10 cellular contexts compared by ENCODE assay signal in genomic region chr9:130912932-130913598, GRCh38. TPM values are rescaled to one million over a fixed set of nuclear protein-coding genes. Genes with fewer than 3 reads are reported as not detected.
DNase-seq lines count a peak whose midpoint lies in the region; ATAC-seq and TF ChIP-seq lines count a peak whose summit lies in the region.
"Had no signal": no experiment of that assay in that cellular context is flagged by ENCODE, and none has a peak within 500 bp of the region (broad histone marks: within the 10 kb centered on the region; RNA-seq: fewer than 3 reads in every experiment).

No MANE protein-coding gene starts in this region.

- no peak overlapping the region for H3K27ac Mint-ChIP-seq in neural crest cell (ENCODE audit: unreplicated experiment)
- H3K27ac Mint-ChIP-seq: stimulated activated naive CD8-positive, alpha-beta T cell treated with anti-CD3 and anti-CD28 coated beads, Interleukin-15, Interleukin-2, amounts not matched to agents 100 ng/mL and 50 ng/mL, for 24 hours had no signal

- H3K4me1 Mint-ChIP-seq in neural crest cell: peaks cover 13% of the 10 kb centered on the region

- H3K36me3 Mint-ChIP-seq in neural crest cell (ENCODE audit: low read depth): no peaks in the 10 kb centered on the region

- H3K27me3 Mint-ChIP-seq in neural crest cell (ENCODE audit: low read depth): peaks cover 10% of the 10 kb centered on the region
- H3K27me3 Mint-ChIP-seq: stimulated activated naive CD8-positive, alpha-beta T cell treated with anti-CD3 and anti-CD28 coated beads, Interleukin-15, Interleukin-2, amounts not matched to agents 100 ng/mL and 50 ng/mL, for 24 hours had no signal

- peaks cover 1% of the 10 kb centered on the region; the same call in 1 of the 2 replicates for H3K4me1 ChIP-seq in BE2C
- H3K4me1 ChIP-seq: pancreas had no signal

- no peaks in the 10 kb centered on the region for H3K27me3 ChIP-seq in BE2C
- H3K27me3 ChIP-seq: pancreas had no signal

- TF ChIP-seq CTCF in BE2C (IDR thresholded peaks at IDR 0.05; ENCODE audit: low read depth, low read length): no peak
- no peak for TF ChIP-seq CTCF in neural crest cell (conservative IDR thresholded peaks at IDR 0.05)

- H3K4me3 Mint-ChIP-seq in neural crest cell: no peak overlapping the region
- H3K4me3 Mint-ChIP-seq: stimulated activated naive CD8-positive, alpha-beta T cell treated with anti-CD3 and anti-CD28 coated beads, Interleukin-15, Interleukin-2, amounts not matched to agents 100 ng/mL and 50 ng/mL, for 24 hours had no signal

- no peaks in the 10 kb centered on the region for H3K9me3 ChIP-seq in BE2C
- H3K9me3 ChIP-seq: pancreas had no signal

- H3K27ac ChIP-seq in epithelial cell of prostate: peak overlapping the region; percentile 18
- H3K27ac ChIP-seq: pancreas had no signal

- ATAC-seq in HG03460 (IDR thresholded peaks at IDR 0.05; ENCODE audit: unreplicated experiment): no peak
- no peak for ATAC-seq in GM21423 (IDR thresholded peaks at IDR 0.05; ENCODE audit: unreplicated experiment)
- no peak for ATAC-seq in HG02763 (IDR thresholded peaks at IDR 0.05; ENCODE audit: unreplicated experiment)

- H3K36me3 ChIP-seq in BE2C: no peaks in the 10 kb centered on the region
- H3K36me3 ChIP-seq: pancreas had no signal

- H3K9me3 Mint-ChIP-seq in neural crest cell: no peaks in the 10 kb centered on the region
- H3K9me3 Mint-ChIP-seq: stimulated activated naive CD8-positive, alpha-beta T cell treated with anti-CD3 and anti-CD28 coated beads, Interleukin-15, Interleukin-2, amounts not matched to agents 100 ng/mL and 50 ng/mL, for 24 hours had no signal

- DNase-seq in BE2C (peak; percentile 67), NCI-H460 (ENCODE audit: extremely low read depth, low read depth) (peak; percentile 71), epithelial cell of prostate (ENCODE audit: low read depth, low spot score) (peak; percentile 78), neural crest cell (ENCODE audit: low read depth, low spot score) (peak; percentile 17), DMS153 (lab: John Stamatoyannopoulos, UW) (no peak)
- DNase-seq: pancreas had no signal

- H3K4me3 ChIP-seq in BE2C (ENCODE audit: low read depth, low read length): peak overlapping the region; percentile 33
- H3K4me3 ChIP-seq: pancreas had no signal

RNA-seq across cellular contexts. Expression of gene QRFP, which starts 16.5 kb away (rescaled TPM):
- not detected for polyA plus RNA-seq in BE2C (2012; ENCODE audit: insufficient read depth, insufficient read length, low read depth)
- total RNA-seq in NCI-H460 (2014; rRNA removed; shearing (Covaris generic)): not detected in 2 replicates
- not detected in 2 replicates for polyA plus RNA-seq in NCI-H460 (2014; cell fraction: nucleus; rRNA removed)
- not detected in 2 replicates for total RNA-seq in neural crest cell
- total RNA-seq: pancreas had no signal
- polyA plus RNA-seq: pancreas had no signal

RNA-seq across cellular contexts. Expression of gene FIBCD1, which starts 26.0 kb away (rescaled TPM):
- polyA plus RNA-seq in BE2C (2012; ENCODE audit: insufficient read depth, insufficient read length, low read depth): not detected
- total RNA-seq in NCI-H460 (2014; rRNA removed; shearing (Covaris generic)): 14.3 and 14.6 TPM in 2 replicates
- 8.3 and 10.0 TPM in 2 replicates for polyA plus RNA-seq in NCI-H460 (2014; cell fraction: nucleus; rRNA removed)
- total RNA-seq in neural crest cell: 0.23 and 0.45 TPM in 2 replicates
- polyA plus RNA-seq: pancreas had no signal

Comparison
In these comparisons a context has a peak if more than half of its experiments do, and no peak if none do; other contexts are left out.
1. RNA of gene FIBCD1, which starts 26.0 kb away (total RNA-seq): 14.3 to 14.6 TPM in NCI-H460; 0.23 to 0.45 TPM in neural crest cell; every median in the first group is over 10 times any median in the second.